16 cellular contexts compared by ENCODE assay signal in the genomic region with DNA sequence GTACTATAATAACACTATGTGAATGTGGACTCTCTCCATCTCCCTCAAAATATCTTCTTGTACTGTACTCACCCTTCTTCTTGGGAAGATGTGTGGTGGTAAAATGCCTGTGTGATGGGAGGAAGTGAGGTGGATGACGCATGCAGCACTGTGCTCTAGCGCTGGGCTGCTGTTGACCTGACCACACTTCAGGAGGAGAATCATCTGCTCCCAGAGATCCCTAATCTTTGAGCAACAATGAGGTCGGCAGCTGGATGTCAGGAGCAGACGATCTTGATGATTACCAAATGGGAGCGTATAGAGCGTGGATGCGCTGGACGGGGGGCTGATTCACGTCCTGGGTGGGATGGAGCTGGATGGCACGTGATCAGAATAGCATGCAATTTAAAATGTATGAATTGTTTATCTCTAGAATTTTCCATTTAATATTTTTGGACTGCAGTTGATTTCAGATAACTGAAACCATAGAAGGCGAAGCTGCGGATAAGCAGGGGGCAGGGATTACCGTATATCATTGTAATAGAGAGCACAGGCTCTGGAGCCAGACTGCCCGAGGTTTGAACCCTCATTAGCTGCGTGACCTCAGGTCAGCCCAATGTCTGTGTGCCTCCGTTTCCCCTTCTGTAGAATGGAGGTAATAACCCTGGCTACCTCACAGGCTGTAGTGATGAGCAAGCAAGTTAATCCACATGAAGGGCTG. TPM values are rescaled to one million over a fixed set of nuclear protein-coding genes. Genes with fewer than 3 reads are reported as not detected.
DNase-seq lines count a peak whose midpoint lies in the region; ATAC-seq and TF ChIP-seq lines count a peak whose summit lies in the region.
"Had no signal": no experiment of that assay in that cellular context is flagged by ENCODE, and none has a peak within 500 bp of the region (broad histone marks: within the 10 kb centered on the region; RNA-seq: fewer than 3 reads in every experiment).

No MANE protein-coding gene starts in this region.

- CTCF ChIA-PET in Caco-2 (lab: Charles Lee), result interaction anchor here (1.1 to 2.6 kb wide), 3 partner anchors 23 to 88 kb away, joined by 4 to 14 read pairs (median 4); a partner anchor contains a TSS

- H3K4me1 ChIP-seq in Caco-2 (peaks cover 24% of the 10 kb centered on the region), neutrophil (ENCODE audit: control insufficient read depth in 1 of 2, insufficient read depth in 1 of 2, low read depth in 1 of 2, low read length in 1 of 2) (peaks cover 81 to 85% of the 10 kb centered on the region in 2 experiments), SJCRH30 (no peaks in the 10 kb centered on the region)
- H3K4me1 ChIP-seq: tibial artery had no signal

- no TSS peak for BruUV-seq in Caco-2 (replicated peaks; lab: Mats Ljungman, UMichigan)

- H3K4me3 ChIP-seq in Caco-2 (ENCODE audit: low read depth, low read length), result no peak overlapping the region
- peak overlapping the region in 1 of 2 experiments; percentile 7 for H3K4me3 ChIP-seq in neutrophil (ENCODE audit: low read depth in 1 of 2, low read length in 1 of 2)
- H3K4me3 ChIP-seq in SJCRH30, result no peak overlapping the region
- H3K4me3 ChIP-seq: tibial artery had no signal

- H3K27ac Mint-ChIP-seq in Caco-2 (ENCODE audit: unreplicated experiment), result no peak overlapping the region
- H3K27ac Mint-ChIP-seq in central memory CD8-positive, alpha-beta T cell (ENCODE audit: low read depth), result peak overlapping the region; percentile 13

- H3K36me3 Mint-ChIP-seq in Caco-2 (ENCODE audit: insufficient read depth, unreplicated experiment), result no peaks in the 10 kb centered on the region
- H3K36me3 Mint-ChIP-seq in central memory CD8-positive, alpha-beta T cell (ENCODE audit: insufficient read depth), result peaks cover 5% of the 10 kb centered on the region

- H3K36me3 ChIP-seq in Caco-2 (ENCODE audit: control insufficient read depth, insufficient read depth, low read length) (no peaks in the 10 kb centered on the region), neutrophil (peaks cover 38% of the 10 kb centered on the region), SJCRH30 (no peaks in the 10 kb centered on the region)
- H3K36me3 ChIP-seq: tibial artery had no signal

- H3K4me1 Mint-ChIP-seq in Caco-2 (ENCODE audit: low read depth, unreplicated experiment), result peaks cover 20% of the 10 kb centered on the region
- H3K4me1 Mint-ChIP-seq in central memory CD8-positive, alpha-beta T cell, result peaks cover 34% of the 10 kb centered on the region

- H3K9me3 Mint-ChIP-seq in Caco-2 (ENCODE audit: unreplicated experiment), result no peaks in the 10 kb centered on the region
- H3K9me3 Mint-ChIP-seq in central memory CD8-positive, alpha-beta T cell, result no peaks in the 10 kb centered on the region

- H3K27ac ChIP-seq in neutrophil (peak overlapping the region; percentile 92), SJCRH30 (no peak overlapping the region)
- H3K27ac ChIP-seq: tibial artery had no signal

- ATAC-seq in central memory CD8-positive, alpha-beta T cell (replicated peaks; ENCODE audit: extremely low read depth, poor library complexity, severe bottlenecking), result no peak

- no peaks in the 10 kb centered on the region for H3K27me3 ChIP-seq in Caco-2 (replicated peaks; ENCODE audit: control insufficient read depth, insufficient read depth, low read length)
- H3K27me3 ChIP-seq in neutrophil, result no peaks in the 10 kb centered on the region
- H3K27me3 ChIP-seq in SJCRH30, result 0 out of 2 replicates have a peak, but pooled peaks cover 5% of the 10 kb centered on the region
- H3K27me3 ChIP-seq: tibial artery had no signal

- POLR2A ChIA-PET in Caco-2 (lab: Charles Lee), result no interaction called here

- intact Hi-C loops in Caco-2 (cut with micrococcal nuclease; ENCODE audit: unreplicated experiment), result no loop called here

- no peak for TF ChIP-seq CTCF in Caco-2 (IDR thresholded peaks at IDR 0.05; ENCODE audit: insufficient read depth in 1 of 2, low read depth in 1 of 2, low read length in 1 of 2, severe bottlenecking in 1 of 2, unreplicated experiment in 1 of 2)
- no peak for TF ChIP-seq CTCF in neutrophil (IDR thresholded peaks at IDR 0.05)

- peak overlapping the region; percentile 50 for H3K4me3 Mint-ChIP-seq in Caco-2 (ENCODE audit: unreplicated experiment)
- H3K4me3 Mint-ChIP-seq in central memory CD8-positive, alpha-beta T cell, result no peak overlapping the region

- no peaks in the 10 kb centered on the region for H3K9me3 ChIP-seq in Caco-2
- no peaks in the 10 kb centered on the region for H3K9me3 ChIP-seq in neutrophil
- H3K9me3 ChIP-seq in SJCRH30 (replicated peaks), result no peaks in the 10 kb centered on the region
- H3K9me3 ChIP-seq: tibial artery had no signal

- no peaks in the 10 kb centered on the region for H3K27me3 Mint-ChIP-seq in Caco-2 (ENCODE audit: insufficient read depth, unreplicated experiment)
- H3K27me3 Mint-ChIP-seq in central memory CD8-positive, alpha-beta T cell, result no peaks in the 10 kb centered on the region

- DNase-seq in Caco-2 (no peak), LHCN-M2 (ENCODE audit: low read depth) (peak; percentile 66), NCI-H1105 (lab: John Stamatoyannopoulos, UW) (no peak), SJCRH30 (no peak), NCI-H2171 (lab: John Stamatoyannopoulos, UW) (no peak)
- no peak for DNase-seq in central memory CD8-positive, alpha-beta T cell (ENCODE audit: low spot score in 2 of 2)
- DNase-seq: activated CD4-positive, alpha-beta T cell treated with anti-CD3 and anti-CD28 coated beads, Interleukin-2, amount 50 U/mL, for 1 hour; activated T-cell treated with anti-CD3 and anti-CD28 coated beads, Interleukin-2, amount 50 U/mL, for 1 hour; amygdala; cortex of kidney; hippocampal formation; NCI-H1436; tibial artery had no signal

RNA-seq across cellular contexts. Expression of a gene that starts 23.7 kb away (rescaled TPM):
- 9.8 and 13.1 TPM in 2 replicates for total RNA-seq in Caco-2 (2022)
- 51.2 and 58.0 TPM in 2 replicates for total RNA-seq in LHCN-M2 (2014; rRNA removed)
- polyA plus RNA-seq in LHCN-M2 (2012), result 17.7 TPM
- 13.9 and 14.0 TPM in 2 replicates for total RNA-seq in SJCRH30 (2014; rRNA removed; shearing (Covaris generic))

RNA-seq across cellular contexts. Expression of a gene that starts 24.8 kb away (rescaled TPM):
- 0.23 and 0.51 TPM in 2 replicates for total RNA-seq in Caco-2 (2022)
- 0.26 and 0.80 TPM in 2 replicates for total RNA-seq in LHCN-M2 (2014; rRNA removed)
- 0.10 TPM for polyA plus RNA-seq in LHCN-M2 (2012)
- total RNA-seq in SJCRH30 (2014; rRNA removed; shearing (Covaris generic)), result not detected in 2 replicates

RNA-seq across cellular contexts. Expression of a gene that starts 37.1 kb away (rescaled TPM):
- total RNA-seq in Caco-2 (2022) (not detected in 2 replicates), LHCN-M2 (2014; rRNA removed) (not detected in 2 replicates)
- polyA plus RNA-seq in LHCN-M2 (2012), result not detected
- not detected in 2 replicates for total RNA-seq in SJCRH30 (2014; rRNA removed; shearing (Covaris generic))
- total RNA-seq: epithelial cell of proximal tubule, NCI-H460 had no signal
